Comparison of ENCODE assay signal across 8 cellular contexts in genomic region chr2:71614976-71615768, GRCh38.
A peak's percentile ranks its signal among the peaks of the same experiment; 100 is the strongest.
DNase-seq lines count a peak whose midpoint lies in the region; ATAC-seq and TF ChIP-seq lines count a peak whose summit lies in the region.
"Had no signal": no experiment of that assay in that cellular context is flagged by ENCODE, and none has a peak within 500 bp of the region (broad histone marks: within the 10 kb centered on the region; RNA-seq: fewer than 3 reads in every experiment).

No MANE protein-coding gene starts in this region.

- no peak for TF ChIP-seq POLR2A in erythroblast (IDR thresholded peaks at IDR 0.05; ENCODE audit: low read length)

- H3K9me3 ChIP-seq in WERI-Rb-1 (ENCODE audit: severe bottlenecking) (no peaks in the 10 kb centered on the region), esophagus (ENCODE audit: control insufficient read depth in 2 of 2, insufficient read depth in 1 of 2, low read depth in 1 of 2, low read length in 1 of 2) (no peaks in the 10 kb centered on the region), lower lobe of right lung (no peaks in the 10 kb centered on the region)

- ATAC-seq in lower lobe of right lung (peak; percentile 48 to 69), GM21737 (IDR thresholded peaks at IDR 0.05; ENCODE audit: unreplicated experiment) (no peak), HG03439 (IDR thresholded peaks at IDR 0.05; ENCODE audit: unreplicated experiment) (no peak)

- WGBS in esophagus, 2 donors: 55% methylated on average over 9 of the region's 9 CpGs

- peaks cover 0 to 2% of the 10 kb centered on the region in 2 donors for H3K4me1 ChIP-seq in esophagus (ENCODE audit: control insufficient read depth in 2 of 2, insufficient read depth in 2 of 2, low read length in 1 of 2)
- peaks cover 25% of the 10 kb centered on the region for H3K4me1 ChIP-seq in lower lobe of right lung

- H3K36me3 ChIP-seq in WERI-Rb-1 (no peaks in the 10 kb centered on the region), esophagus (ENCODE audit: control insufficient read depth in 2 of 2, insufficient read depth in 2 of 2, low read length in 1 of 2) (no peaks in the 10 kb centered on the region), lower lobe of right lung (no peaks in the 10 kb centered on the region)

- intact Hi-C loops in lower lobe of right lung (cut with DNase I): loop anchor here (5.0 kb wide), 1 partner anchor 182 kb away; no protein-coding TSS in a partner anchor

- TF ChIP-seq CTCF in WERI-Rb-1 (IDR thresholded peaks at IDR 0.05; ENCODE audit: low read depth, low read length): no peak
- no peak for TF ChIP-seq CTCF in lower lobe of right lung (IDR thresholded peaks at IDR 0.05)

- H3K4me3 ChIP-seq in WERI-Rb-1 (ENCODE audit: low read depth, low read length) (no peak overlapping the region), esophagus (ENCODE audit: low read depth in 1 of 2, low read length in 2 of 2) (no peak overlapping the region), lower lobe of right lung (no peak overlapping the region)

- no peak overlapping the region for H3K27ac ChIP-seq in WERI-Rb-1
- H3K27ac ChIP-seq in esophagus (ENCODE audit: low read depth in 2 of 2, low read length in 1 of 2): peak overlapping the region; percentile 45 to 56
- peak overlapping the region; percentile 78 for H3K27ac ChIP-seq in lower lobe of right lung
- peak overlapping the region; percentile 62 for H3K27ac ChIP-seq in temporal lobe (ENCODE audit: low read depth, low read length)

- DNase-seq in WERI-Rb-1 (peak; percentile 5), lower lobe of right lung (peak; percentile 69), erythroblast (lab: John Stamatoyannopoulos, UW) (no peak)
- DNase-seq: cortex of kidney had no signal

- H3K27me3 ChIP-seq in WERI-Rb-1 (ENCODE audit: insufficient read depth, low read depth, severe bottlenecking) (no peaks in the 10 kb centered on the region), esophagus (ENCODE audit: control insufficient read depth in 1 of 2, insufficient read depth in 2 of 2, low read length in 2 of 2) (no peaks in the 10 kb centered on the region), lower lobe of right lung (ENCODE audit: low read depth) (no peaks in the 10 kb centered on the region)

Comparison
In these comparisons a context has a peak if more than half of its experiments do, and no peak if none do; other contexts are left out.
1. DNase-seq: peak in WERI-Rb-1 (single experiment) and lower lobe of right lung (single experiment); none in erythroblast (0 of 2).
2. ATAC-seq: peak in lower lobe of right lung (2 of 2); none in GM21737 (single experiment) and HG03439 (single experiment).